In genomic region chr3:48240711-48241491, GRCh38 we compare ENCODE assay signal across 9 cellular contexts. TPM values are rescaled to one million over a fixed set of nuclear protein-coding genes. Genes with fewer than 3 reads are reported as not detected.
DNase-seq lines count a peak whose midpoint lies in the region; ATAC-seq, FAIRE-seq and TF ChIP-seq lines count a peak whose summit lies in the region.
"Had no signal": no experiment of that assay in that cellular context is flagged by ENCODE, and none has a peak within 500 bp of the region (broad histone marks: within the 10 kb centered on the region; RNA-seq: fewer than 3 reads in every experiment).

Gene ZNF589 (plus strand): TSS chr3:48241104. CDS start chr3:48241172, 68 bp downstream.

- H3K9me3 Mint-ChIP-seq in immature natural killer cell = no peaks in the 10 kb centered on the region

- DNase-seq in AG04449 (ENCODE audit: low read depth, low spot score) = peak; percentile 19
- DNase-seq in NCI-H2196 treated with DMSO at 0.1 percent for 48 hours (lab: John Stamatoyannopoulos, UW; ENCODE audit: unreplicated experiment) = peak; percentile 62
- DNase-seq in WERI-Rb-1 = peak; percentile 96
- peak; percentile 85 for DNase-seq in bronchial epithelial cell (ENCODE audit: low read depth)
- peak; percentile 90 to 95 (median 94) for DNase-seq in immature natural killer cell
- DNase-seq in stimulated activated CD4-positive, alpha-beta T cell treated with anti-CD3 and anti-CD28 coated beads, Interleukin-12 subunit alpha, Interleukin-12 subunit beta, amount 100 ng/mL, for 4 hours = peak; percentile 95

- peak within 1 kb of the TSS; percentile 83 to 93 (median 90) for H3K27ac Mint-ChIP-seq in immature natural killer cell

- ATAC-seq in GM18868 (IDR thresholded peaks at IDR 0.05; ENCODE audit: unreplicated experiment) = peak; percentile 92
- peak; percentile 94 for ATAC-seq in HG03108 (IDR thresholded peaks at IDR 0.05; ENCODE audit: unreplicated experiment)

- H3K27me3 ChIP-seq in WERI-Rb-1 (ENCODE audit: insufficient read depth, low read depth, severe bottlenecking) (no peaks in the 10 kb centered on the region), bronchial epithelial cell (ENCODE audit: control insufficient read depth, insufficient read depth, low read length) (no peaks in the 10 kb centered on the region)

- peak within 1 kb of the TSS; percentile 70 for H3K27ac ChIP-seq in WERI-Rb-1

- H3K4me3 ChIP-seq in AG04449 (ENCODE audit: low read depth, low read length) (peak within 1 kb of the TSS; percentile 89), WERI-Rb-1 (ENCODE audit: low read depth, low read length) (peak within 1 kb of the TSS; percentile 92), bronchial epithelial cell (ENCODE audit: low read depth, low read length) (peak within 1 kb of the TSS; percentile 54)

- TF ChIP-seq CTCF in AG04449 (IDR thresholded peaks at IDR 0.05; ENCODE audit: insufficient read depth, low read length, missing control alignments) (peak; percentile 31), WERI-Rb-1 (IDR thresholded peaks at IDR 0.05; ENCODE audit: low read depth, low read length) (peak; percentile 42; the same call in 1 of the 2 replicates), bronchial epithelial cell (IDR thresholded peaks at IDR 0.05; ENCODE audit: insufficient read depth, low read length, severe bottlenecking) (peak; percentile 53)

- POLR2A ChIA-PET in AG04449 (lab: Yijun Ruan, JAX) = interaction anchor here (0.6 kb wide), 2 partner anchors 53 to 126 kb away, joined by 3 to 4 read pairs; partner anchors contain the start of gene CDC25A

- peaks cover 12 to 18% of the 10 kb centered on the region in 2 donors for H3K4me1 Mint-ChIP-seq in immature natural killer cell

- no peak for FAIRE-seq in bronchial epithelial cell (lab: Jason Lieb, UNC)
- FAIRE-seq: TTC549 had no signal

- H3K36me3 Mint-ChIP-seq in immature natural killer cell = no peaks in the 10 kb centered on the region

- H3K36me3 ChIP-seq in WERI-Rb-1 = no peaks in the 10 kb centered on the region
- H3K36me3 ChIP-seq in bronchial epithelial cell (ENCODE audit: control insufficient read depth, insufficient read depth, low read length) = no peaks in the 10 kb centered on the region

- H3K9me3 ChIP-seq in WERI-Rb-1 (ENCODE audit: severe bottlenecking) = no peaks in the 10 kb centered on the region

- H3K27me3 Mint-ChIP-seq in immature natural killer cell (ENCODE audit: low read depth in 3 of 3) = peaks cover 0 to 4% (median 2%) of the 10 kb centered on the region in 3 donors

- CTCF ChIA-PET in AG04449 (lab: Yijun Ruan, JAX) = interaction anchor here (0.8 to 3.5 kb wide), 7 partner anchors 9 to 423 kb away, joined by 3 to 31 read pairs (median 5); no protein-coding TSS in a partner anchor

- peak within 1 kb of the TSS; percentile 88 to 95 (median 93) for H3K4me3 Mint-ChIP-seq in immature natural killer cell

RNA-seq across cellular contexts. Expression of gene ZNF589, which starts in this region (rescaled TPM):
- 3.7 and 5.8 TPM in 2 replicates for total RNA-seq in bronchial epithelial cell
- polyA plus RNA-seq in immature natural killer cell = 1 to 10 TPM; 3.1 to 4.8 (median 4.6) TPM

Comparison
In these comparisons a context has a peak if more than half of its experiments do, and no peak if none do; other contexts are left out.
1. Peak in every context shown above with its lines: DNase-seq, ATAC-seq, H3K4me3 ChIP-seq and H3K27ac ChIP-seq.
2. DNase-seq: peak in every context shown above with its lines; median percentile 96 in WERI-Rb-1; 95 in stimulated activated CD4-positive, alpha-beta T cell treated with anti-CD3 and anti-CD28 coated beads, Interleukin-12 subunit alpha, Interleukin-12 subunit beta, amount 100 ng/mL, for 4 hours; 94 in immature natural killer cell; 85 in bronchial epithelial cell; 62 in NCI-H2196 treated with DMSO at 0.1 percent for 48 hours; 19 in AG04449.